In the genomic region with DNA sequence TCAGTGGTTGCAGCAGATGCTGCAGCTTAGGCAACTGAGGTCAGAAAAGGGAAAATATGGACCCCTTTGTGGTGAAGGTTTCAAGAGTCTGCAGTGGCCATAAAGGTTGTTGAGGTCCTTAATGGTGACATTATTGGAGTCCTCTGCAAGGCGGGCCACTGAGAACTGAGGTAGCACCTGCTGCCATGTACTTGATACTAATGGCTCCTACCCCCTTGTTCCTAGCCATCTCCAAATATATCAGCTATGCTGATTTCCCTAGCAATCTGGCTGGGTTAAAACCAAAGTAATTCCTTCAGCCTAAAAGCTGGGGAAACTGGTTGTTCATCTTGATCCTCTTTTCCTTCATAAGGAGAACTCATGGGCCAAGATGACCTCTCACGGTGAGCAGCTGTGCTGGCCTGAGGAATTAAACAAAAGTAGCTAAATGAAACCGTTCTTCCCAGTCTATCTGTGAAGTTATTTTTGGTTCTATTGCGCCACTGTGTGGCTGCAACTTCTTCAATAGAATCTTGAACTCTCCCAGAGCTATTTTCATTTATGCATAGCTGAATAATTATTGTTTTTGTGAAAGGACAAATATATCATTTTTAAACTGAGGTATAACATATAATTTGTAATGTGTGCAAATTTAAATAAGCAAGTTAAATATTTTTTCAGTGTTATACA, we compare ENCODE assay signal across 8 cellular contexts.
DNase-seq lines count a peak whose midpoint lies in the region; ATAC-seq and TF ChIP-seq lines count a peak whose summit lies in the region.

No MANE protein-coding gene starts in this region.

- H3K9ac ChIP-seq in DND-41 (ENCODE audit: low read depth, low read length), result no peak overlapping the region

- no peak overlapping the region for H2AFZ ChIP-seq in DND-41 (ENCODE audit: low read depth, low read length)

- H3K9me3 Mint-ChIP-seq in activated T-cell treated with anti-CD3 and anti-CD28 coated beads, Interleukin-2, amount 50 U/mL, for 4 hours, result no peaks in the 10 kb centered on the region

- H3K4me1 ChIP-seq in DND-41 (ENCODE audit: insufficient read depth, low read length), result no peaks in the 10 kb centered on the region

- no peak overlapping the region for H3K4me3 ChIP-seq in DND-41 (ENCODE audit: low read depth in 1 of 2, low read length in 2 of 2)
- no peak overlapping the region for H3K4me3 ChIP-seq in brain microvascular endothelial cell (ENCODE audit: low read depth, low read length)

- H3K4me1 Mint-ChIP-seq in activated T-cell treated with anti-CD3 and anti-CD28 coated beads, Interleukin-2, amount 50 U/mL, for 4 hours (ENCODE audit: low read depth), result no peaks in the 10 kb centered on the region

- H3K27ac ChIP-seq in DND-41 (ENCODE audit: low read length), result no peak overlapping the region
- no peak overlapping the region for H3K27ac ChIP-seq in brain microvascular endothelial cell

- ATAC-seq in DND-41 (ENCODE audit: insufficient read depth, low read depth) (no peak), HG02642 (IDR thresholded peaks at IDR 0.05; ENCODE audit: poor library complexity, unreplicated experiment) (no peak), GM18519 (IDR thresholded peaks at IDR 0.05; ENCODE audit: low FRiP score, unreplicated experiment) (no peak), GM18517 (IDR thresholded peaks at IDR 0.05; ENCODE audit: unreplicated experiment) (no peak)
- ATAC-seq in activated T-cell treated with anti-CD3 and anti-CD28 coated beads, Interleukin-2, amount 50 U/mL, for 4 hours, result no peak

- no peaks in the 10 kb centered on the region for H3K27me3 Mint-ChIP-seq in activated T-cell treated with anti-CD3 and anti-CD28 coated beads, Interleukin-2, amount 50 U/mL, for 4 hours (ENCODE audit: low read depth)

- H3K4me2 ChIP-seq in DND-41 (ENCODE audit: insufficient read depth, low read length), result no peak overlapping the region

- in situ Hi-C loops in brain microvascular endothelial cell (cut with HindIII; ENCODE audit: low pct_ligation_motif_present, low sequenced_read_pairs), result no loop called here

- no peak for DNase-seq in DND-41
- peak; percentile 51 for DNase-seq in NCI-H1105 treated with DMSO at 0.1 percent for 48 hours (lab: John Stamatoyannopoulos, UW)
- peak; percentile 60 for DNase-seq in brain microvascular endothelial cell
- peak; percentile 55 for DNase-seq in left kidney (ENCODE audit: low read depth, low spot score)
- no peak for DNase-seq in activated T-cell treated with anti-CD3 and anti-CD28 coated beads, Interleukin-2, amount 50 U/mL, for 4 hours

- H3K36me3 Mint-ChIP-seq in activated T-cell treated with anti-CD3 and anti-CD28 coated beads, Interleukin-2, amount 50 U/mL, for 4 hours (ENCODE audit: insufficient read depth), result no peaks in the 10 kb centered on the region

- no peak overlapping the region for H3K4me3 Mint-ChIP-seq in activated T-cell treated with anti-CD3 and anti-CD28 coated beads, Interleukin-2, amount 50 U/mL, for 4 hours

- no peaks in the 10 kb centered on the region for H3K9me3 ChIP-seq in DND-41 (ENCODE audit: insufficient read depth, low read length, severe bottlenecking)

- H3K36me3 ChIP-seq in DND-41 (ENCODE audit: insufficient read depth, low read length) (no peaks in the 10 kb centered on the region), brain microvascular endothelial cell (replicated peaks) (no peaks in the 10 kb centered on the region)

- H4K20me1 ChIP-seq in DND-41 (ENCODE audit: insufficient read depth, low read length), result no peaks in the 10 kb centered on the region

- no peaks in the 10 kb centered on the region for H3K79me2 ChIP-seq in DND-41 (ENCODE audit: insufficient read depth, low read length)

- H3K27me3 ChIP-seq in DND-41 (ENCODE audit: insufficient read depth, low read length, poor library complexity) (no peaks in the 10 kb centered on the region), brain microvascular endothelial cell (replicated peaks) (no peaks in the 10 kb centered on the region)

- TF ChIP-seq CTCF in DND-41 (IDR thresholded peaks at IDR 0.05; ENCODE audit: borderline replicate concordance, extremely low read depth, low read length, poor library complexity, severe bottlenecking), result peak; percentile 34
- peak; percentile 64 for TF ChIP-seq CTCF in brain microvascular endothelial cell (IDR thresholded peaks at IDR 0.05; ENCODE audit: low read depth, low read length, missing control alignments)

Comparison
In these comparisons a context has a peak if more than half of its experiments do, and no peak if none do; other contexts are left out.
1. DNase-seq: peak in NCI-H1105 treated with DMSO at 0.1 percent for 48 hours (single experiment), brain microvascular endothelial cell (single experiment) and left kidney (single experiment); none in DND-41 (single experiment) and activated T-cell treated with anti-CD3 and anti-CD28 coated beads, Interleukin-2, amount 50 U/mL, for 4 hours (single experiment).